In the genomic region with DNA sequence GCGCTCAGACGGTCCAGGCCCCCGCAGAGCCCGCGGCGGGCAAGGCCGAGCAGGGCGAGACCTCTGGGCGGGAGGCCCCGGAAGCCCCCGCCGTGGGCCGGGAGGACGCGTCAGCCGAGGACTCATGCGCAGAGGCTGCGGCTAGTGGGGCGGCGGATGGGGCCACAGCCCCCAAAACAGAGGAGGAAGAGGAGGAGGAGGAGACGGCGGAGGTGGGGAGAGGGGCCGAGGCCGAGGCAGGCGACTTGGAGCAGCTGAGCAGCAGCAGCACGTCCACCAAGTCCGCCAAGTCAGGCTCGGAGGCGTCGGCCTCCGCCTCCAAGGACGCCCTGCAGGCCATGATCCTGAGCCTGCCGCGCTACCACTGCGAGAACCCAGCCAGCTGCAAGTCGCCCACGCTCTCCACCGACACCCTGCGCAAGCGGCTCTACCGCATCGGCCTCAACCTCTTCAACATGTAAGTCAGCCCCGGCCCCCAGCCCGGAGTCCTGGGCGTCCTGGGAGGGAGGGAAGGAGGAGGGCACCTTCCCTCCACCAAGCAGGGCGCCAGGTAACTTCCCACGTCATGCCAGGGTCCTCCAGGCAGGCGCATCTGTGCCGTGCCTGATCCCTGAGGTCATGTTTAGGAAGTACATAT, we compare ENCODE assay signal across 10 cellular contexts.
A peak's percentile ranks its signal among the peaks of the same experiment; 100 is the strongest.
DNase-seq lines count a peak whose midpoint lies in the region; ATAC-seq and TF ChIP-seq lines count a peak whose summit lies in the region.
"Had no signal": no experiment of that assay in that cellular context is flagged by ENCODE, and none has a peak within 500 bp of the region (broad histone marks: within the 10 kb centered on the region; RNA-seq: fewer than 3 reads in every experiment).

No MANE protein-coding gene starts in this region.

- peaks cover 0 to 16% (median 1%) of the 10 kb centered on the region in 4 donors for H3K4me1 Mint-ChIP-seq in CD4-positive, alpha-beta memory T cell

- CTCF ChIA-PET in CD4-positive, alpha-beta memory T cell (lab: Charles Lee; ENCODE audit: partially characterized antibody): no interaction called here

- H3K4me3 ChIP-seq in NB4 (ENCODE audit: low read depth, low read length) (no peak overlapping the region), adipocyte (ENCODE audit: low read length) (peak overlapping the region; percentile 56)
- no peak overlapping the region for H3K4me3 ChIP-seq in CD4-positive, alpha-beta memory T cell (ENCODE audit: low read length in 2 of 2)
- H3K4me3 ChIP-seq: right lobe of liver had no signal

- no peak for ATAC-seq in GM18498 (IDR thresholded peaks at IDR 0.05; ENCODE audit: unreplicated experiment)
- ATAC-seq: right lobe of liver had no signal

- H3K27ac Mint-ChIP-seq in CD4-positive, alpha-beta memory T cell: no peak overlapping the region

- no peak for DNase-seq in NB4 (ENCODE audit: low read depth)
- no peak for DNase-seq in adipocyte (ENCODE audit: low read depth)
- peak; percentile 3 to 17 (median 4) for DNase-seq in stimulated activated CD4-positive, alpha-beta T cell treated with anti-CD3 and anti-CD28 coated beads, TNF-alpha, amount 100 ng/mL, for 48 hours (ENCODE audit: low read depth in 3 of 3)
- DNase-seq in CD4-positive, alpha-beta memory T cell: no peak
- DNase-seq in DMS153 treated with DMSO at 0.1 percent for 48 hours (lab: John Stamatoyannopoulos, UW; ENCODE audit: unreplicated experiment): no peak
- DNase-seq in SIG-M5 treated with dmso at 0.1 percent for 504 hours (lab: John Stamatoyannopoulos, UW; ENCODE audit: unreplicated experiment): no peak
- DNase-seq: NCI-H146, right lobe of liver had no signal

- intact Hi-C loops in CD4-positive, alpha-beta memory T cell (cut with micrococcal nuclease): no loop called here

- H3K9me3 ChIP-seq in adipocyte (ENCODE audit: control insufficient read depth, low read length): no peaks in the 10 kb centered on the region
- no peaks in the 10 kb centered on the region for H3K9me3 ChIP-seq in CD4-positive, alpha-beta memory T cell (ENCODE audit: control insufficient read depth in 1 of 2, low read length in 2 of 2)
- H3K9me3 ChIP-seq: right lobe of liver had no signal

- TF ChIP-seq CTCF in NB4 (IDR thresholded peaks at IDR 0.05; ENCODE audit: low read depth, low read length): no peak

- peaks cover 0 to 2% (median 0%) of the 10 kb centered on the region in 8 donors for H3K9me3 Mint-ChIP-seq in CD4-positive, alpha-beta memory T cell

- H3K4me1 ChIP-seq in adipocyte (ENCODE audit: control insufficient read depth, insufficient read depth, low read length): peaks cover 33% of the 10 kb centered on the region
- no peaks in the 10 kb centered on the region for H3K4me1 ChIP-seq in CD4-positive, alpha-beta memory T cell (ENCODE audit: insufficient read depth, low read length)
- H3K4me1 ChIP-seq: right lobe of liver had no signal

- peak; percentile 24 for TF ChIP-seq POLR2A in NB4 (IDR thresholded peaks at IDR 0.05; ENCODE audit: extremely low read depth, insufficient read length)

- no peaks in the 10 kb centered on the region for H3K36me3 Mint-ChIP-seq in CD4-positive, alpha-beta memory T cell

- no peaks in the 10 kb centered on the region for H3K36me3 ChIP-seq in adipocyte (ENCODE audit: control insufficient read depth, insufficient read depth, low read length, severe bottlenecking)
- H3K36me3 ChIP-seq in CD4-positive, alpha-beta memory T cell (ENCODE audit: insufficient read depth, low read length): no peaks in the 10 kb centered on the region
- H3K36me3 ChIP-seq: right lobe of liver had no signal

- peak overlapping the region; percentile 10 for H3K27ac ChIP-seq in layer of hippocampus (ENCODE audit: low read depth, low read length)
- no peak overlapping the region for H3K27ac ChIP-seq in CD4-positive, alpha-beta memory T cell (ENCODE audit: low read depth, low read length)
- H3K27ac ChIP-seq: right lobe of liver had no signal

- peak overlapping the region; percentile 66 for H3K9ac ChIP-seq in adipocyte (ENCODE audit: low read length)

- POLR2A ChIA-PET in CD4-positive, alpha-beta memory T cell (lab: Charles Lee; ENCODE audit: partially characterized antibody): no interaction called here

- H3K27me3 ChIP-seq in adipocyte (replicated peaks; ENCODE audit: control insufficient read depth, insufficient read depth, low read length) (peaks cover 40% of the 10 kb centered on the region), layer of hippocampus (ENCODE audit: control insufficient read depth, insufficient read depth, low read length) (peaks cover 8% of the 10 kb centered on the region)
- no peaks in the 10 kb centered on the region for H3K27me3 ChIP-seq in CD4-positive, alpha-beta memory T cell (ENCODE audit: insufficient read depth, low read length)
- H3K27me3 ChIP-seq: right lobe of liver had no signal

- H3K27me3 Mint-ChIP-seq in CD4-positive, alpha-beta memory T cell: peaks cover 25 to 29% of the 10 kb centered on the region in 2 donors

- peak overlapping the region in 3 of 8 donors; percentile 23 to 55 (median 32) for H3K4me3 Mint-ChIP-seq in CD4-positive, alpha-beta memory T cell

Comparison
In these comparisons a context has a peak if more than half of its experiments do, and no peak if none do; other contexts are left out.
1. DNase-seq: peak in stimulated activated CD4-positive, alpha-beta T cell treated with anti-CD3 and anti-CD28 coated beads, TNF-alpha, amount 100 ng/mL, for 48 hours (3 of 3); none in NB4 (single experiment), adipocyte (single experiment), CD4-positive, alpha-beta memory T cell (0 of 5), DMS153 treated with DMSO at 0.1 percent for 48 hours (single experiment) and SIG-M5 treated with dmso at 0.1 percent for 504 hours (single experiment).